In the genomic region with DNA sequence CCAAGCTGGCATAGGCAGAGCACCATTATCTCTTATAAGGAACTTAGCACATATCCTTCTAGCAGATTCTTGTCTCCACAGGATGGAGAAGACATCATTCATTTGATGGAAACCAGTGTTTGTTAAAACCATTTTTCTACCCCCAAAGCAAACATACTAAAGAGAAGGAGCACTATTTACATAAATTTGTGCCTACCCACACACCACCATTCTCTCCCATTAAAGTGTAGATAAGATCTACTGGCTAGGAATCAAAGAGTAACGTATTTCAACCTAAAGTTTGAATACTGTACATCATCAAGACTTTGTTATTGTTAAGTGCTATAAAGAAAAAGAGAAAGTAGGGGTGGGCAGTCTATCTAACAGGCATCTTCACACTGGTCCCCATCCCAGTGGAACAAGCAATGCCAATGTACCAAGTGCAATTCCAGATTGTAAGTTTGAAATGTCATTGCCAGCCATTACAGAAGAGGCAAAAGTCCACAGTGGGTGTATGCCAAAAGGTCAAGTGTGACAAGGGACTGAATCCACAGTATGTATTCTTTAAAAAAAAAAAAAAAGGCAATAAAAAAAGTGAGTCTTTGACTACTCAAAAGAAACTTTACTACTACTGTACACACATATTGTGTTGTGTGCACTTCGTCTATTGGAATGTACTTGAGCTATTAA, we compare ENCODE assay signal across 17 cellular contexts. TPM values are rescaled to one million over a fixed set of nuclear protein-coding genes. Genes with fewer than 3 reads are reported as not detected.
DNase-seq lines count a peak whose midpoint lies in the region; ATAC-seq and TF ChIP-seq lines count a peak whose summit lies in the region.
"Had no signal": no experiment of that assay in that cellular context is flagged by ENCODE, and none has a peak within 500 bp of the region (broad histone marks: within the 10 kb centered on the region; RNA-seq: fewer than 3 reads in every experiment).

No MANE protein-coding gene starts in this region.

- CTCF ChIA-PET in HEK293T (lab: Yijun Ruan, JAX): no interaction called here

- POLR2A ChIA-PET in HEK293T (lab: Yijun Ruan, JAX): no interaction called here

- H3K4me3 Mint-ChIP-seq in activated T-helper 2 cell treated with anti-CD3 and anti-CD28 coated beads, Interferon-gamma antibody, Interleukin-2, Interleukin-4, amounts not matched to agents 10 μg/mL and 5 μg/mL and 100 μg/mL, durations not matched to agents 14 hours and 24 hours and 36 hours (ENCODE audit: low read depth): no peak overlapping the region
- no peak overlapping the region for H3K4me3 Mint-ChIP-seq in memory B cell
- H3K4me3 Mint-ChIP-seq in activated T-helper 1 cell treated with anti-CD3 and anti-CD28 coated beads, Interleukin-12 subunit alpha, Interleukin-12 subunit beta, Interleukin-2, Interleukin-4 antibody, amounts not matched to agents 30 ng/mL and 10 ng/mL and 1 ng/mL, durations not matched to agents 14 hours and 24 hours and 36 hours: no peak overlapping the region
- H3K4me3 Mint-ChIP-seq: HFFc6 had no signal

- H3K27ac Mint-ChIP-seq in activated T-helper 2 cell treated with anti-CD3 and anti-CD28 coated beads, Interferon-gamma antibody, Interleukin-2, Interleukin-4, amounts not matched to agents 10 μg/mL and 5 μg/mL and 100 μg/mL, durations not matched to agents 14 hours and 24 hours and 36 hours: peak overlapping the region; percentile 48
- H3K27ac Mint-ChIP-seq in memory B cell: peak overlapping the region; percentile 14
- no peak overlapping the region for H3K27ac Mint-ChIP-seq in activated T-helper 1 cell treated with anti-CD3 and anti-CD28 coated beads, Interleukin-12 subunit alpha, Interleukin-12 subunit beta, Interleukin-2, Interleukin-4 antibody, amounts not matched to agents 30 ng/mL and 10 ng/mL and 1 ng/mL, durations not matched to agents 14 hours and 24 hours and 36 hours
- H3K27ac Mint-ChIP-seq: HFFc6 had no signal

- peak overlapping the region; percentile 55 for H3K27ac ChIP-seq in 22Rv1
- H3K27ac ChIP-seq: C4-2B, HL-60 had no signal

- DNase-seq in HEK293T (ENCODE audit: extremely low spot score) (no peak), memory B cell (ENCODE audit: low spot score in 2 of 2) (no peak), activated T-cell treated with anti-CD3 and anti-CD28 coated beads for 4 hours (no peak)
- DNase-seq in activated T-helper 2 cell treated with anti-CD3 and anti-CD28 coated beads, Interferon-gamma antibody, Interleukin-2, Interleukin-4, amounts not matched to agents 10 μg/mL and 5 μg/mL and 100 μg/mL, durations not matched to agents 14 hours and 24 hours and 36 hours (ENCODE audit: low spot score): no peak
- no peak for DNase-seq in activated T-helper 1 cell treated with anti-CD3 and anti-CD28 coated beads, Interleukin-12 subunit alpha, Interleukin-12 subunit beta, Interleukin-2, Interleukin-4 antibody, amounts not matched to agents 30 ng/mL and 10 ng/mL and 1 ng/mL, durations not matched to agents 14 hours and 24 hours and 36 hours (ENCODE audit: low spot score)
- no peak for DNase-seq in activated CD8-positive, alpha-beta memory T cell treated with anti-CD3 and anti-CD28 coated beads, Interleukin-2, amount 50 U/mL, for 4 hours
- DNase-seq: DMS79, HFFc6, NCI-H1694, NCI-H2081 treated with DMSO at 0.1 percent for 48 hours, NCI-H2171 treated with DMSO at 0.1 percent for 48 hours, NCI-H524 treated with DMSO at 0.1 percent for 48 hours, PC-3, Right ventricle myocardium superior had no signal

- no peak for TF ChIP-seq CTCF in 22Rv1 (IDR thresholded peaks at IDR 0.05)

- H3K36me3 Mint-ChIP-seq in activated T-helper 2 cell treated with anti-CD3 and anti-CD28 coated beads, Interferon-gamma antibody, Interleukin-2, Interleukin-4, amounts not matched to agents 10 μg/mL and 5 μg/mL and 100 μg/mL, durations not matched to agents 14 hours and 24 hours and 36 hours (ENCODE audit: low read depth): peaks cover 66% of the 10 kb centered on the region
- H3K36me3 Mint-ChIP-seq in memory B cell: peaks cover 19% of the 10 kb centered on the region
- peaks cover 49% of the 10 kb centered on the region for H3K36me3 Mint-ChIP-seq in activated T-helper 1 cell treated with anti-CD3 and anti-CD28 coated beads, Interleukin-12 subunit alpha, Interleukin-12 subunit beta, Interleukin-2, Interleukin-4 antibody, amounts not matched to agents 30 ng/mL and 10 ng/mL and 1 ng/mL, durations not matched to agents 14 hours and 24 hours and 36 hours (ENCODE audit: low read depth)

- no peak for ATAC-seq in memory B cell (ENCODE audit: low read depth)
- ATAC-seq: PC-3 had no signal

- H3K4me1 Mint-ChIP-seq in activated T-helper 2 cell treated with anti-CD3 and anti-CD28 coated beads, Interferon-gamma antibody, Interleukin-2, Interleukin-4, amounts not matched to agents 10 μg/mL and 5 μg/mL and 100 μg/mL, durations not matched to agents 14 hours and 24 hours and 36 hours (ENCODE audit: low read depth): peaks cover 35% of the 10 kb centered on the region
- H3K4me1 Mint-ChIP-seq in memory B cell: peaks cover 12% of the 10 kb centered on the region
- H3K4me1 Mint-ChIP-seq in activated T-helper 1 cell treated with anti-CD3 and anti-CD28 coated beads, Interleukin-12 subunit alpha, Interleukin-12 subunit beta, Interleukin-2, Interleukin-4 antibody, amounts not matched to agents 30 ng/mL and 10 ng/mL and 1 ng/mL, durations not matched to agents 14 hours and 24 hours and 36 hours (ENCODE audit: low read depth): peaks cover 36% of the 10 kb centered on the region

- no peaks in the 10 kb centered on the region for H3K9me3 Mint-ChIP-seq in activated T-helper 2 cell treated with anti-CD3 and anti-CD28 coated beads, Interferon-gamma antibody, Interleukin-2, Interleukin-4, amounts not matched to agents 10 μg/mL and 5 μg/mL and 100 μg/mL, durations not matched to agents 14 hours and 24 hours and 36 hours
- H3K9me3 Mint-ChIP-seq in memory B cell: no peaks in the 10 kb centered on the region
- no peaks in the 10 kb centered on the region for H3K9me3 Mint-ChIP-seq in activated T-helper 1 cell treated with anti-CD3 and anti-CD28 coated beads, Interleukin-12 subunit alpha, Interleukin-12 subunit beta, Interleukin-2, Interleukin-4 antibody, amounts not matched to agents 30 ng/mL and 10 ng/mL and 1 ng/mL, durations not matched to agents 14 hours and 24 hours and 36 hours
- H3K9me3 Mint-ChIP-seq: HFFc6 had no signal

- intact Hi-C loops in activated T-helper 2 cell treated with anti-CD3 and anti-CD28 coated beads, Interferon-gamma antibody, Interleukin-2, Interleukin-4, amounts not matched to agents 10 μg/mL and 5 μg/mL and 100 μg/mL, durations not matched to agents 14 hours and 24 hours and 36 hours (cut with micrococcal nuclease): loop anchor here (2.0 kb wide), 1 partner anchor 15 kb away; no protein-coding TSS in a partner anchor
- intact Hi-C loops in activated T-helper 1 cell treated with anti-CD3 and anti-CD28 coated beads, Interleukin-12 subunit alpha, Interleukin-12 subunit beta, Interleukin-2, Interleukin-4 antibody, amounts not matched to agents 30 ng/mL and 10 ng/mL and 1 ng/mL, durations not matched to agents 14 hours and 24 hours and 36 hours (cut with micrococcal nuclease): loop anchor here (2.0 kb wide), 1 partner anchor 15 kb away; no protein-coding TSS in a partner anchor

- H3K27me3 Mint-ChIP-seq in activated T-helper 2 cell treated with anti-CD3 and anti-CD28 coated beads, Interferon-gamma antibody, Interleukin-2, Interleukin-4, amounts not matched to agents 10 μg/mL and 5 μg/mL and 100 μg/mL, durations not matched to agents 14 hours and 24 hours and 36 hours (ENCODE audit: low read depth): no peaks in the 10 kb centered on the region
- H3K27me3 Mint-ChIP-seq in memory B cell: no peaks in the 10 kb centered on the region
- H3K27me3 Mint-ChIP-seq in activated T-helper 1 cell treated with anti-CD3 and anti-CD28 coated beads, Interleukin-12 subunit alpha, Interleukin-12 subunit beta, Interleukin-2, Interleukin-4 antibody, amounts not matched to agents 30 ng/mL and 10 ng/mL and 1 ng/mL, durations not matched to agents 14 hours and 24 hours and 36 hours (ENCODE audit: insufficient read depth): no peaks in the 10 kb centered on the region

TF ChIP-seq in HEK293T, 16 proteins besides CTCF, POLR2A, EP300 and RAD21:
- TF ChIP-seq LEF1 (IDR thresholded peaks at IDR 0.05; ENCODE audit: borderline replicate concordance) (no peak), L3MBTL2 (conservative IDR thresholded peaks at IDR 0.05) (0 out of 2 replicates have a peak, but pooled peaks have one; percentile 22), NFRKB (IDR thresholded peaks at IDR 0.05) (no peak), TARDBP (IDR thresholded peaks at IDR 0.05) (no peak), FOXK2 (IDR thresholded peaks at IDR 0.05) (no peak), SUZ12 (IDR thresholded peaks at IDR 0.05) (no peak), PKNOX1 (IDR thresholded peaks at IDR 0.05) (no peak)
TF ChIP-seq in HEK293T: peak in this region for 1.

RNA-seq across cellular contexts. Expression of gene CCSAP, which starts 18.8 kb away (rescaled TPM):
- 12.3 and 13.1 TPM in 2 replicates for total RNA-seq in activated T-helper 2 cell treated with anti-CD3 and anti-CD28 coated beads, Interferon-gamma antibody, Interleukin-2, Interleukin-4, amounts not matched to agents 10 μg/mL and 5 μg/mL and 100 μg/mL, durations not matched to agents 14 hours and 24 hours and 36 hours
- 11.6 and 11.9 TPM in 2 replicates for total RNA-seq in activated T-helper 1 cell treated with anti-CD3 and anti-CD28 coated beads, Interleukin-12 subunit alpha, Interleukin-12 subunit beta, Interleukin-2, Interleukin-4 antibody, amounts not matched to agents 30 ng/mL and 10 ng/mL and 1 ng/mL, durations not matched to agents 14 hours and 24 hours and 36 hours

RNA-seq across cellular contexts. Expression of gene RAB4A, which starts 53.1 kb away (rescaled TPM):
- 25.7 and 30.7 TPM in 2 replicates for total RNA-seq in activated T-helper 2 cell treated with anti-CD3 and anti-CD28 coated beads, Interferon-gamma antibody, Interleukin-2, Interleukin-4, amounts not matched to agents 10 μg/mL and 5 μg/mL and 100 μg/mL, durations not matched to agents 14 hours and 24 hours and 36 hours
- 29.0 and 29.3 TPM in 2 replicates for total RNA-seq in activated T-helper 1 cell treated with anti-CD3 and anti-CD28 coated beads, Interleukin-12 subunit alpha, Interleukin-12 subunit beta, Interleukin-2, Interleukin-4 antibody, amounts not matched to agents 30 ng/mL and 10 ng/mL and 1 ng/mL, durations not matched to agents 14 hours and 24 hours and 36 hours
